ENCODE assay signal across 15 cellular contexts in genomic region chr4:140113653-140114052, GRCh38.
"Had no signal": no experiment of that assay in that cellular context is flagged by ENCODE, and none has a peak within 500 bp of the region (broad histone marks: within the 10 kb centered on the region; RNA-seq: fewer than 3 reads in every experiment).

No MANE protein-coding gene starts in this region.

- H3K4me1 ChIP-seq: right atrium auricular region had no signal

- H3K27me3 ChIP-seq: cardiac muscle cell, dorsolateral prefrontal cortex, left lung, right atrium auricular region had no signal

- DNase-seq: activated B cell treated with CpG ODN at 0.5 μM for 24 hours; activated CD4-positive, alpha-beta T cell treated with anti-CD3 and anti-CD28 coated beads, Interleukin-2, amount 10 ng/mL, durations not matched to agents 24 days and 14 days; activated CD8-positive, alpha-beta memory T cell treated with anti-CD3 and anti-CD28 coated beads, Interleukin-2, amount 50 U/mL, for 4 hours; activated CD8-positive, alpha-beta T cell treated with anti-CD3 and anti-CD28 coated beads, Interleukin-2, amount 10 ng/mL, durations not matched to agents 7 days and 5 days; activated effector memory CD4-positive, alpha-beta T cell treated with anti-CD3 and anti-CD28 coated beads, Interleukin-2, amount 50 U/mL, for 16 hours; activated T-cell treated with anti-CD3 and anti-CD28 coated beads, Interleukin-2, amount 50 U/mL, for 48 hours; dorsolateral prefrontal cortex; erythroblast; islet precursor cell; left lung; natural killer cell had no signal

- H3K27ac ChIP-seq: cardiac muscle cell, dorsolateral prefrontal cortex, left lung, right atrium auricular region, skin epidermis had no signal

- H3K9me3 ChIP-seq: left lung, right atrium auricular region had no signal

- H3K4me3 ChIP-seq: cardiac muscle cell, dorsolateral prefrontal cortex, left lung, right atrium auricular region, skin epidermis had no signal

- H3K36me3 ChIP-seq: cardiac muscle cell, left lung, right atrium auricular region had no signal

- ATAC-seq: activated CD8-positive, alpha-beta T cell treated with anti-CD3 and anti-CD28 coated beads, Interleukin-2, amount 10 ng/mL, durations not matched to agents 7 days and 5 days; activated naive CD4-positive, alpha-beta T cell treated with anti-CD3 and anti-CD28 coated beads, Interleukin-2, amount 50 U/mL, for 72 hours; left lung; natural killer cell had no signal
